8 cellular contexts compared by ENCODE assay signal in genomic region chr6:4018194-4019111, GRCh38.
A peak's percentile ranks its signal among the peaks of the same experiment; 100 is the strongest.
DNase-seq lines count a peak whose midpoint lies in the region; ATAC-seq and TF ChIP-seq lines count a peak whose summit lies in the region.

No MANE protein-coding gene starts in this region.

- H3K4me1 ChIP-seq in breast epithelium (peaks cover 0 to 19% of the 10 kb centered on the region in 2 donors), iPS-20b (ENCODE audit: insufficient read depth, low read length) (peaks cover 14% of the 10 kb centered on the region)

- peak overlapping the region; percentile 70 to 91 (median 89) for H3K4me3 ChIP-seq in breast epithelium
- peak overlapping the region; percentile 96 for H3K4me3 ChIP-seq in iPS-20b (ENCODE audit: low read length)
- H3K4me3 ChIP-seq in skin epidermis: peak overlapping the region; percentile 67 to 83 (median 80)

- no peaks in the 10 kb centered on the region for H3K27me3 ChIP-seq in breast epithelium
- H3K27me3 ChIP-seq in iPS-20b (ENCODE audit: insufficient read depth, low read length): no peaks in the 10 kb centered on the region

- peak overlapping the region; percentile 96 for H3K27ac ChIP-seq in VCaP
- peak overlapping the region; percentile 99 for H3K27ac ChIP-seq in breast epithelium
- peak overlapping the region; percentile 92 for H3K27ac ChIP-seq in iPS-20b (ENCODE audit: low read length)
- H3K27ac ChIP-seq in skin epidermis: peak overlapping the region; percentile 76 to 98 (median 96)

- H3K9me3 ChIP-seq in breast epithelium: no peaks in the 10 kb centered on the region
- no peaks in the 10 kb centered on the region for H3K9me3 ChIP-seq in iPS-20b (ENCODE audit: insufficient read depth, low read depth, low read length)

- H3K36me3 ChIP-seq in breast epithelium (no peaks in the 10 kb centered on the region), iPS-20b (ENCODE audit: insufficient read depth, low read depth, low read length) (peaks cover 5% of the 10 kb centered on the region)

- intact Hi-C loops in breast epithelium (cut with DNase I; ENCODE audit: low total_unique reads): no loop called here

- peak; percentile 70 for ATAC-seq in GM18907 (IDR thresholded peaks at IDR 0.05; ENCODE audit: unreplicated experiment)
- ATAC-seq in HG03139 (IDR thresholded peaks at IDR 0.05; ENCODE audit: unreplicated experiment): peak; percentile 55

- TF ChIP-seq CTCF in VCaP (conservative IDR thresholded peaks at IDR 0.05) (no peak; the same call in 1 of the 2 replicates), breast epithelium (IDR thresholded peaks at IDR 0.05) (peak; percentile 39 to 67 (median 51))

- DNase-seq in AG08396 (ENCODE audit: low spot score): peak; percentile 92
- peak; percentile 96 for DNase-seq in NCI-H2196 (lab: John Stamatoyannopoulos, UW; ENCODE audit: unreplicated experiment)
- DNase-seq in breast epithelium (ENCODE audit: low spot score in 2 of 2): peak; percentile 94 to 95

- peak overlapping the region; percentile 97 for H3K9ac ChIP-seq in iPS-20b (ENCODE audit: low read depth, low read length)

- peak; percentile 95 for TF ChIP-seq POLR2A in breast epithelium (IDR thresholded peaks at IDR 0.05)

Comparison
In these comparisons a context has a peak if more than half of its experiments do, and no peak if none do; other contexts are left out.
1. Peak in every context shown above with its lines: DNase-seq, ATAC-seq, H3K4me3 ChIP-seq and H3K27ac ChIP-seq.